ENCODE assay signal across 8 cellular contexts in the genomic region with DNA sequence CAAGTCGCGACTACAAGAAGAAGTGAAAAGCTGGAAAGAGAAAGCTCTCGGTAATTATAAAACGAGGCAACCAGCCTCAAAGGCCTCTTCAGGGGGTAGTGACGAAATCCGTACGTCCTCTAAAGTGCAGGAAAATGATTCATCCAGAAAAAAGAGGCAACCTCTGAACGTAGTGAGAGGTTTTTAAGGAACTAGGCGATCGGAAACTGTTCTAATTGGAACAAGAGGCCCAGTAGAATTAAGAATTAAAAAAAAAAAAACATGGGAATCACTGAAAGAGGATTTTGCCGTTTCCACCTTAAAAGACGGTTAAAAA. TPM values are rescaled to one million over a fixed set of nuclear protein-coding genes. Genes with fewer than 3 reads are reported as not detected.
DNase-seq lines count a peak whose midpoint lies in the region; ATAC-seq, FAIRE-seq and TF ChIP-seq lines count a peak whose summit lies in the region.

No MANE protein-coding gene starts in this region.

- WGBS in hepatocyte (ENCODE audit: low lambda C conversion rate, missing lambda C conversion rate), result under 1% methylated on average over 12 of the region's 12 CpGs
- 0 to 1% (median 0%) methylated on average over 12 of the region's 12 CpGs for WGBS in spleen, 5 donors

- TF ChIP-seq CTCF in AG09309 (IDR thresholded peaks at IDR 0.05; ENCODE audit: control insufficient read depth, insufficient read depth, low read depth, low read length, missing control alignments) (no peak), hepatocyte (IDR thresholded peaks at IDR 0.05; ENCODE audit: poor library complexity) (no peak), spleen (IDR thresholded peaks at IDR 0.05 in 8 of 11, conservative IDR thresholded peaks at IDR 0.05 in 3 of 11) (no peak)

- no peaks in the 10 kb centered on the region for H3K27me3 ChIP-seq in hepatocyte
- H3K27me3 ChIP-seq in spleen (replicated peaks in 1 of 7), result no peaks in the 10 kb centered on the region

- peak overlapping the region; percentile 92 to 99 (median 98) for H3K4me3 Mint-ChIP-seq in IgD-negative memory B cell
- H3K4me3 Mint-ChIP-seq in activated naive CD8-positive, alpha-beta T cell treated with anti-CD3 and anti-CD28 coated beads, Interleukin-2, amount 10 ng/mL, durations not matched to agents 7 days and 5 days, result peak overlapping the region; percentile 92

- POLR2A ChIA-PET in activated naive CD8-positive, alpha-beta T cell treated with anti-CD3 and anti-CD28 coated beads, Interleukin-2, amount 10 ng/mL, durations not matched to agents 7 days and 5 days (lab: Charles Lee), result interaction anchor here (1.1 to 3.7 kb wide), 7 partner anchors 9 to 450 kb away, joined by 3 to 26 read pairs (median 5); a partner anchor contains a TSS

- peaks cover 38% of the 10 kb centered on the region for H4K20me1 ChIP-seq in hepatocyte (ENCODE audit: insufficient read depth, poor library complexity, severe bottlenecking)

- H3K27ac ChIP-seq in hepatocyte (peak overlapping the region; percentile 98), spleen (peak overlapping the region; percentile 96 to 100 (median 98))

- no peak for TF ChIP-seq POLR2A in spleen (IDR thresholded peaks at IDR 0.05)

- H3K9me3 ChIP-seq in hepatocyte (ENCODE audit: low read depth) (no peaks in the 10 kb centered on the region), spleen (no peaks in the 10 kb centered on the region)

- H3K4me2 ChIP-seq in hepatocyte, result peak overlapping the region; percentile 91

- H3K9me2 ChIP-seq in hepatocyte (replicated peaks; ENCODE audit: insufficient read depth), result no peaks in the 10 kb centered on the region

- H3K79me2 ChIP-seq in hepatocyte, result peaks cover 66% of the 10 kb centered on the region

- H3K4me1 Mint-ChIP-seq in IgD-negative memory B cell, result peaks cover 25 to 34% (median 27%) of the 10 kb centered on the region in 3 donors
- H3K4me1 Mint-ChIP-seq in activated naive CD8-positive, alpha-beta T cell treated with anti-CD3 and anti-CD28 coated beads, Interleukin-2, amount 10 ng/mL, durations not matched to agents 7 days and 5 days, result peaks cover 29% of the 10 kb centered on the region

- H3K4me3 ChIP-seq in AG09309 (ENCODE audit: control insufficient read depth, low read depth, low read length) (peak overlapping the region; percentile 91), hepatocyte (peak overlapping the region; percentile 88), spleen (peak overlapping the region; percentile 53 to 92 (median 83))

- H3K27ac Mint-ChIP-seq in IgD-negative memory B cell, result peak overlapping the region; percentile 94 to 99 (median 97)
- peak overlapping the region; percentile 99 for H3K27ac Mint-ChIP-seq in activated naive CD8-positive, alpha-beta T cell treated with anti-CD3 and anti-CD28 coated beads, Interleukin-2, amount 10 ng/mL, durations not matched to agents 7 days and 5 days

- peaks cover 14% of the 10 kb centered on the region for H3K4me1 ChIP-seq in hepatocyte (ENCODE audit: insufficient read depth)
- peaks cover 40 to 70% (median 53%) of the 10 kb centered on the region in 6 donors for H3K4me1 ChIP-seq in spleen

- DNase-seq in AG09309 (ENCODE audit: low read depth) (peak; percentile 50), hepatocyte (ENCODE audit: low spot score) (no peak), spleen (no peak), HTR-8/SVneo (ENCODE audit: insufficient read length, low spot score) (no peak), KG1 (lab: John Stamatoyannopoulos, UW) (no peak)
- DNase-seq in activated naive CD8-positive, alpha-beta T cell treated with anti-CD3 and anti-CD28 coated beads, Interleukin-2, amount 10 ng/mL, durations not matched to agents 7 days and 5 days, result no peak

- FAIRE-seq in HTR-8/SVneo (lab: Jason Lieb, UNC), result no peak

- H3K36me3 Mint-ChIP-seq in IgD-negative memory B cell, result no peaks in the 10 kb centered on the region
- peaks cover 29% of the 10 kb centered on the region for H3K36me3 Mint-ChIP-seq in activated naive CD8-positive, alpha-beta T cell treated with anti-CD3 and anti-CD28 coated beads, Interleukin-2, amount 10 ng/mL, durations not matched to agents 7 days and 5 days

- intact Hi-C loops in spleen (cut with DNase I; ENCODE audit: low total_unique reads), result no loop called here

- H3K27me3 Mint-ChIP-seq in IgD-negative memory B cell, result no peaks in the 10 kb centered on the region
- no peaks in the 10 kb centered on the region for H3K27me3 Mint-ChIP-seq in activated naive CD8-positive, alpha-beta T cell treated with anti-CD3 and anti-CD28 coated beads, Interleukin-2, amount 10 ng/mL, durations not matched to agents 7 days and 5 days

- no peak overlapping the region for H2AFZ ChIP-seq in hepatocyte

- H3K9me3 Mint-ChIP-seq in IgD-negative memory B cell, result no peaks in the 10 kb centered on the region
- no peaks in the 10 kb centered on the region for H3K9me3 Mint-ChIP-seq in activated naive CD8-positive, alpha-beta T cell treated with anti-CD3 and anti-CD28 coated beads, Interleukin-2, amount 10 ng/mL, durations not matched to agents 7 days and 5 days

- no peak for ATAC-seq in activated naive CD8-positive, alpha-beta T cell treated with anti-CD3 and anti-CD28 coated beads, Interleukin-2, amount 10 ng/mL, durations not matched to agents 7 days and 5 days (ENCODE audit: low read depth)
- no peak for ATAC-seq in HG02852 (IDR thresholded peaks at IDR 0.05; ENCODE audit: unreplicated experiment)

- no peaks in the 10 kb centered on the region for H3K36me3 ChIP-seq in hepatocyte (replicated peaks; ENCODE audit: insufficient read depth, low read depth)
- H3K36me3 ChIP-seq in spleen, result peaks cover 0 to 46% (median 19%) of the 10 kb centered on the region in 6 donors

RNA-seq across cellular contexts. Expression of a gene that starts 1.0 kb away (rescaled TPM):
- polyA plus RNA-seq in IgD-negative memory B cell, result 124 TPM
- total RNA-seq in activated naive CD8-positive, alpha-beta T cell treated with anti-CD3 and anti-CD28 coated beads, Interleukin-2, amount 10 ng/mL, durations not matched to agents 7 days and 5 days, result 100 to 1,000 TPM; 176 to 191 TPM
- 220 and 231 TPM in 2 replicates for total RNA-seq in hepatocyte
- 102 and 106 TPM in 2 replicates for polyA plus RNA-seq in hepatocyte
- total RNA-seq in spleen, result 100 to 1,000 TPM; 165 to 223 (median 196) TPM
- 10 to 100 TPM; 31.9 to 64.7 (median 43.4) TPM for polyA plus RNA-seq in spleen

RNA-seq across cellular contexts. Expression of a gene that starts 31.1 kb away (rescaled TPM):
- polyA plus RNA-seq in IgD-negative memory B cell (0.36 TPM), hepatocyte (2.9 and 3.1 TPM in 2 replicates), spleen (1 to 10 TPM in 1 of 3 donors, under 1 TPM in 2; 0.99 to 1.3 (median 1.00) TPM)
- under 1 TPM; 0.82 to 0.83 TPM for total RNA-seq in activated naive CD8-positive, alpha-beta T cell treated with anti-CD3 and anti-CD28 coated beads, Interleukin-2, amount 10 ng/mL, durations not matched to agents 7 days and 5 days
- total RNA-seq in hepatocyte (2.0 and 2.3 TPM in 2 replicates), spleen (1 to 10 TPM in 6 of 7 donors, under 1 TPM in 1; 0.77 to 3.5 (median 1.4) TPM)
